9 cellular contexts compared by ENCODE assay signal in genomic region chr1:230866171-230866811, GRCh38. TPM values are rescaled to one million over a fixed set of nuclear protein-coding genes. Genes with fewer than 3 reads are reported as not detected.
DNase-seq lines count a peak whose midpoint lies in the region; ATAC-seq, FAIRE-seq and TF ChIP-seq lines count a peak whose summit lies in the region.
"Had no signal": no experiment of that assay in that cellular context is flagged by ENCODE, and none has a peak within 500 bp of the region (broad histone marks: within the 10 kb centered on the region; RNA-seq: fewer than 3 reads in every experiment).

No MANE protein-coding gene starts in this region.

- H3K4me3 ChIP-seq in CD4-positive, CD25-positive, alpha-beta regulatory T cell (ENCODE audit: low read depth, low read length) = no peak overlapping the region

- H3K36me3 Mint-ChIP-seq in CD4-positive, CD25-positive, alpha-beta regulatory T cell = no peaks in the 10 kb centered on the region
- H3K36me3 Mint-ChIP-seq in T-cell = no peaks in the 10 kb centered on the region
- peaks cover under 1% of the 10 kb centered on the region for H3K36me3 Mint-ChIP-seq in glutamatergic neuron (ENCODE audit: unreplicated experiment)
- H3K36me3 Mint-ChIP-seq in progenitor cell of endocrine pancreas (ENCODE audit: insufficient read depth) = peaks cover 5% of the 10 kb centered on the region

- H3K9me3 ChIP-seq in CD4-positive, CD25-positive, alpha-beta regulatory T cell (ENCODE audit: control insufficient read depth in 2 of 2, low read length in 2 of 2) = no peaks in the 10 kb centered on the region

- DNase-seq in CD4-positive, CD25-positive, alpha-beta regulatory T cell = no peak
- DNase-seq in T-cell (no peak), glutamatergic neuron (no peak), progenitor cell of endocrine pancreas (ENCODE audit: low spot score, unreplicated experiment) (no peak), SW 1271 (lab: John Stamatoyannopoulos, UW) (no peak), AG08396 (ENCODE audit: low spot score) (no peak), H54 (ENCODE audit: insufficient read length, low spot score) (no peak)
- DNase-seq: NCI-H345 had no signal

- CTCF ChIA-PET in T-cell (lab: Charles Lee) = no interaction called here

- peak overlapping the region; percentile 66 to 97 (median 90) for H3K4me3 Mint-ChIP-seq in CD4-positive, CD25-positive, alpha-beta regulatory T cell
- H3K4me3 Mint-ChIP-seq in T-cell (peak overlapping the region; percentile 81 to 87 (median 86)), glutamatergic neuron (ENCODE audit: unreplicated experiment) (peak overlapping the region; percentile 95), progenitor cell of endocrine pancreas (ENCODE audit: low read depth) (peak overlapping the region; percentile 91)

- H3K27ac ChIP-seq in CD4-positive, CD25-positive, alpha-beta regulatory T cell (ENCODE audit: insufficient read depth, low read length, poor library complexity, severe bottlenecking) = no peak overlapping the region

- TF ChIP-seq CTCF in glutamatergic neuron (IDR thresholded peaks at IDR 0.05; ENCODE audit: partially characterized antibody, unreplicated experiment) = no peak
- no peak for TF ChIP-seq CTCF in progenitor cell of endocrine pancreas (IDR thresholded peaks at IDR 0.05; ENCODE audit: unreplicated experiment)

- no peak for ATAC-seq in CD4-positive, CD25-positive, alpha-beta regulatory T cell (ENCODE audit: low read depth in 2 of 2)
- ATAC-seq in T-cell (replicated peaks in 1 of 4) (no peak), HG03432 (IDR thresholded peaks at IDR 0.05; ENCODE audit: unreplicated experiment) (no peak)

- no peak for FAIRE-seq in H54 (lab: Jason Lieb, UNC)

- peaks cover 10% of the 10 kb centered on the region for H3K27me3 ChIP-seq in CD4-positive, CD25-positive, alpha-beta regulatory T cell (ENCODE audit: control insufficient read depth, insufficient read depth, low read length)

- no peaks in the 10 kb centered on the region for H3K36me3 ChIP-seq in CD4-positive, CD25-positive, alpha-beta regulatory T cell (ENCODE audit: control insufficient read depth, insufficient read depth, low read length)

- no peak for TF ChIP-seq POLR2A in H54 (IDR thresholded peaks at IDR 0.05; ENCODE audit: low read depth, low read length)

- peak overlapping the region in 1 of 3 donors; percentile 8 for H3K27ac Mint-ChIP-seq in CD4-positive, CD25-positive, alpha-beta regulatory T cell
- H3K27ac Mint-ChIP-seq in T-cell (no peak overlapping the region), glutamatergic neuron (ENCODE audit: unreplicated experiment) (no peak overlapping the region), progenitor cell of endocrine pancreas (peak overlapping the region; percentile 78)

- POLR2A ChIA-PET in T-cell (lab: Charles Lee) = interaction anchor here in 1 of 2 donors (0.6 kb wide), 1 partner anchor 40 kb away, joined by 3 read pairs; no protein-coding TSS in a partner anchor

- H3K27me3 Mint-ChIP-seq in CD4-positive, CD25-positive, alpha-beta regulatory T cell = peaks cover 38% of the 10 kb centered on the region
- H3K27me3 Mint-ChIP-seq in T-cell (peaks cover 9 to 18% of the 10 kb centered on the region in 2 donors), glutamatergic neuron (ENCODE audit: unreplicated experiment) (no peaks in the 10 kb centered on the region), progenitor cell of endocrine pancreas (no peaks in the 10 kb centered on the region)

- H3K4me1 ChIP-seq in CD4-positive, CD25-positive, alpha-beta regulatory T cell (ENCODE audit: control insufficient read depth, insufficient read depth, low read length, poor library complexity, severe bottlenecking) = peaks cover 17% of the 10 kb centered on the region

- no peaks in the 10 kb centered on the region for H3K9me3 Mint-ChIP-seq in CD4-positive, CD25-positive, alpha-beta regulatory T cell
- H3K9me3 Mint-ChIP-seq in T-cell (no peaks in the 10 kb centered on the region), glutamatergic neuron (ENCODE audit: unreplicated experiment) (peaks cover 5% of the 10 kb centered on the region), progenitor cell of endocrine pancreas (ENCODE audit: low read depth) (no peaks in the 10 kb centered on the region)

- peaks cover 6 to 41% (median 17%) of the 10 kb centered on the region in 4 donors for H3K4me1 Mint-ChIP-seq in CD4-positive, CD25-positive, alpha-beta regulatory T cell
- peaks cover 24 to 30% (median 29%) of the 10 kb centered on the region in 3 donors for H3K4me1 Mint-ChIP-seq in T-cell
- peaks cover 34% of the 10 kb centered on the region for H3K4me1 Mint-ChIP-seq in glutamatergic neuron (ENCODE audit: low read depth, unreplicated experiment)
- H3K4me1 Mint-ChIP-seq in progenitor cell of endocrine pancreas (ENCODE audit: low read depth) = peaks cover 45% of the 10 kb centered on the region

RNA-seq across cellular contexts. Expression of gene C1orf198, which starts 2.0 kb away (rescaled TPM):
- 3.8 TPM for total RNA-seq in CD4-positive, CD25-positive, alpha-beta regulatory T cell
- polyA plus RNA-seq in CD4-positive, CD25-positive, alpha-beta regulatory T cell = 1 to 10 TPM; 3.1 to 5.3 (median 4.3) TPM
- total RNA-seq in T-cell (1 to 10 TPM; 3.6 to 5.9 (median 5.6) TPM), glutamatergic neuron (ENCODE audit: unreplicated experiment) (27.3 TPM), progenitor cell of endocrine pancreas (67.8 and 70.1 TPM in 2 replicates)
